In the genomic region with DNA sequence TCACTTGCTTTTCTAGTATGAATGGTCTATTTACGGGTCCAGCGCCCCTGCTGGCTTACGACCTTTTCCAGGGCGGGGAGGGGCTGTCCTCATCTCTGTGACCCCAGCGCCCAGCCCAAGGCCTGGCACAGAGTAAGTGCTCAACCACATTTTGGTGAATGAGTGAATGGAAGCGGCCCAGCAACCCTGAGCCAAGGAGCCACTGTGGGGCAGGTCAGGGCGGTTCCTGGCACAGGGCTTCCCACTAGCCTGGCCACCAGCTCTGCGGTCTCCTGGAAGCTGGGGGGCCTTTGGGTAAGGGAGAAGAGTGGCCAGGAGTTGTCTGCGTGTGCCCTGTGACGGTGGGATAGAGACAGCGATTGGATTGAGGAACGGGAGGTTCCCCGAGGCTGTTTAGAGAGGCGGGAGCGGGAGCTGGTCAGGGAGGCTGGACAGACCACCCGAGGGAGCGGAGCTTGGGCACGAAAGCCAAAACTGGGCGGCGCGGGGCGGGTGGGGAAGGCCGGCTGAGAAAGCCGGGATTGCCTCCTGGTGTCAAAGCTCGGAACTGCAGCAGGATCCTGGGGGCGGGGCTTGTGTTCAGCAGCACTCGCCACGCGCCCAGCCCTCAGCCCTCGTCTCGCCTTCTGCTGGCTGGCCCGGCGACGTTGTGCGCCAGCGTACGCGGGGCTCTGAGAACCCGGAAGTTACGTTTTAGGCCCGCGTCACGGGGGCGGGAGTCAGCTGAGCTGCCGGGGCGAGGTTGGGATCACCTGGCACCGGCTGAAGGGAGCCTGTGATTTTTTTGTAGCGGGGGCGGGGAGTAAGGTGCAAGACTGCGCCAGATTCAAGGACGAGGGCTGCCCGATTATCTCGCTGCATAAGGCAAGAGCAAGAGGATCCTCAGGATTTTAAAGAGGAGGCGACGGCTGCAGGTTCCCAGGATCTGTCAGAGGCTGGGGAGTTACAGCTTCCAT, we compare ENCODE assay signal across 8 cellular contexts. TPM values are rescaled to one million over a fixed set of nuclear protein-coding genes. Genes with fewer than 3 reads are reported as not detected.
DNase-seq lines count a peak whose midpoint lies in the region; TF ChIP-seq lines count a peak whose summit lies in the region.

A gene with protein sequence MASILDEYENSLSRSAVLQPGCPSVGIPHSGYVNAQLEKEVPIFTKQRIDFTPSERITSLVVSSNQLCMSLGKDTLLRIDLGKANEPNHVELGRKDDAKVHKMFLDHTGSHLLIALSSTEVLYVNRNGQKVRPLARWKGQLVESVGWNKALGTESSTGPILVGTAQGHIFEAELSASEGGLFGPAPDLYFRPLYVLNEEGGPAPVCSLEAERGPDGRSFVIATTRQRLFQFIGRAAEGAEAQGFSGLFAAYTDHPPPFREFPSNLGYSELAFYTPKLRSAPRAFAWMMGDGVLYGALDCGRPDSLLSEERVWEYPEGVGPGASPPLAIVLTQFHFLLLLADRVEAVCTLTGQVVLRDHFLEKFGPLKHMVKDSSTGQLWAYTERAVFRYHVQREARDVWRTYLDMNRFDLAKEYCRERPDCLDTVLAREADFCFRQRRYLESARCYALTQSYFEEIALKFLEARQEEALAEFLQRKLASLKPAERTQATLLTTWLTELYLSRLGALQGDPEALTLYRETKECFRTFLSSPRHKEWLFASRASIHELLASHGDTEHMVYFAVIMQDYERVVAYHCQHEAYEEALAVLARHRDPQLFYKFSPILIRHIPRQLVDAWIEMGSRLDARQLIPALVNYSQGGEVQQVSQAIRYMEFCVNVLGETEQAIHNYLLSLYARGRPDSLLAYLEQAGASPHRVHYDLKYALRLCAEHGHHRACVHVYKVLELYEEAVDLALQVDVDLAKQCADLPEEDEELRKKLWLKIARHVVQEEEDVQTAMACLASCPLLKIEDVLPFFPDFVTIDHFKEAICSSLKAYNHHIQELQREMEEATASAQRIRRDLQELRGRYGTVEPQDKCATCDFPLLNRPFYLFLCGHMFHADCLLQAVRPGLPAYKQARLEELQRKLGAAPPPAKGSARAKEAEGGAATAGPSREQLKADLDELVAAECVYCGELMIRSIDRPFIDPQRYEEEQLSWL (plus strand): TSS at position 718 of the 956 bp plus-strand sequence. CDS start 319 bp downstream, outside the sequence.

- peak within 1 kb of the TSS; percentile 99 for H3K27ac Mint-ChIP-seq in neural crest cell (ENCODE audit: unreplicated experiment)

- peak within 1 kb of the TSS; percentile 100 for H3K4me3 Mint-ChIP-seq in neural crest cell

- H3K36me3 Mint-ChIP-seq in neural crest cell (ENCODE audit: low read depth) = peaks cover 10% of the 10 kb centered on the region

- H3K9me3 ChIP-seq in HAP-1 = no peaks in the 10 kb centered on the region
- H3K9me3 ChIP-seq in MG63 = no peaks in the 10 kb centered on the region
- no peaks in the 10 kb centered on the region for H3K9me3 ChIP-seq in stomach smooth muscle (ENCODE audit: control insufficient read depth in 2 of 2, low read length in 2 of 2)

- peak within 1 kb of the TSS; percentile 88 to 93 for H3K9ac ChIP-seq in stomach smooth muscle (ENCODE audit: low read length in 2 of 2)

- H3K4me3 ChIP-seq in HAP-1 (peak within 1 kb of the TSS; percentile 63), MG63 (peak within 1 kb of the TSS; percentile 65), fibroblast of the aortic adventitia (ENCODE audit: low read depth, low read length) (peak within 1 kb of the TSS; percentile 92), stomach smooth muscle (ENCODE audit: low read length in 2 of 2) (peak within 1 kb of the TSS; percentile 91 to 95)

- H3K27me3 Mint-ChIP-seq in neural crest cell (ENCODE audit: low read depth) = peaks cover 5% of the 10 kb centered on the region

- H3K27me3 ChIP-seq in HAP-1 (ENCODE audit: low read depth) (no peaks in the 10 kb centered on the region), MG63 (no peaks in the 10 kb centered on the region), stomach smooth muscle (ENCODE audit: control insufficient read depth in 1 of 2, insufficient read depth in 2 of 2, low read length in 2 of 2) (no peaks in the 10 kb centered on the region)

- H3K9me3 Mint-ChIP-seq in neural crest cell = no peaks in the 10 kb centered on the region

- H3K36me3 ChIP-seq in HAP-1 (replicated peaks) (peaks cover 23% of the 10 kb centered on the region), MG63 (peaks cover 5% of the 10 kb centered on the region), stomach smooth muscle (ENCODE audit: control insufficient read depth in 2 of 2, insufficient read depth in 2 of 2, low read length in 2 of 2) (peaks cover 9 to 10% of the 10 kb centered on the region in 2 donors)

- DNase-seq in GDM1 (lab: John Stamatoyannopoulos, UW) (peak; percentile 94), HAP-1 (ENCODE audit: low spot score in 2 of 2) (peak; percentile 93 to 99), MG63 (peak; percentile 96), SHP77 treated with DMSO at 0.1 percent for 48 hours (lab: John Stamatoyannopoulos, UW) (peak; percentile 83), fibroblast of the aortic adventitia (ENCODE audit: low read depth) (peak; percentile 97), neural crest cell (ENCODE audit: low read depth, low spot score) (peak; percentile 100)
- peak; percentile 100 for DNase-seq in activated effector memory CD4-positive, alpha-beta T cell treated with anti-CD3 and anti-CD28 coated beads, Interleukin-2, amount 50 U/mL, for 16 hours

- TF ChIP-seq CTCF in fibroblast of the aortic adventitia (IDR thresholded peaks at IDR 0.05; ENCODE audit: insufficient read depth, low read length) (peak; percentile 89), neural crest cell (conservative IDR thresholded peaks at IDR 0.05) (peak; percentile 92)

- in situ Hi-C loops in HAP-1 (cut with MboI; ENCODE audit: low sequenced_read_pairs) = no loop called here

- no peaks in the 10 kb centered on the region; the same call in 1 of the 2 replicates for H3K4me1 ChIP-seq in HAP-1
- peaks cover 20% of the 10 kb centered on the region for H3K4me1 ChIP-seq in stomach smooth muscle (ENCODE audit: control insufficient read depth, insufficient read depth, low read length)

- H3K4me1 Mint-ChIP-seq in neural crest cell = peaks cover 31% of the 10 kb centered on the region

- H3K27ac ChIP-seq in stomach smooth muscle (ENCODE audit: low read length) = peak within 1 kb of the TSS; percentile 88

RNA-seq across cellular contexts. Expression of the gene that starts here (rescaled TPM):
- total RNA-seq in MG63 (2014; rRNA removed; shearing (Covaris generic); ENCODE audit: low replicate concordance) = 14.0 and 24.8 TPM in 2 replicates
- 32.2 and 57.4 TPM in 2 replicates for total RNA-seq in fibroblast of the aortic adventitia (ENCODE audit: low replicate concordance)
- total RNA-seq in neural crest cell = 26.9 and 28.2 TPM in 2 replicates

Comparison
In these comparisons a context has a peak if more than half of its experiments do, and no peak if none do; other contexts are left out.
1. Peak in every context shown above with its lines: DNase-seq, H3K4me3 ChIP-seq and H3K27ac ChIP-seq.